ENCODE assay signal across 1 cellular context in genomic region chr13:59480398-59480797, GRCh38.
TF ChIP-seq lines count a peak whose summit lies in the region.

No MANE protein-coding gene starts in this region.

TF ChIP-seq in SK-N-SH, 30 proteins besides CTCF, POLR2A, EP300 and RAD21 (continued from another document):
- peak; percentile 18; the same call in 1 of the 2 replicates for TF ChIP-seq PBX3 (IDR thresholded peaks at IDR 0.05)
